In the genomic region with DNA sequence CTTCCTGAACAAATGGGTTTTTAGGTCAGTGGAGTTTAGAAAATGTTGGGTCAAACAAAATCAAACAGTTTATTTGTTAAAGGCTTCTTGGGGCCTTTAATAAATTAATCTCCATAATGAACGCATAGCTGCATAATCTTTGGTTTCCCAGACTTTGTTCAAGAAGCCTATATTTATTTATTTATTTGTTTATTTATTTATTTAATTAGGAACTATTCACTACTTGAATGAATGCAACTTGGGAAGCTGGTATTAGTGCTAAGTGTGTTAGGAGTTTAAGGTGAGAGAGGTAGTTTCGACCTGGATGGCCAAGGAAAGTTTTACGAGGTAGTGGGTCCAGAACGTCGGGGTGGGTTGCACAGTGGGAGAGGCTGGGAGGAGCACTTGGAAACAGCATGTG, we compare ENCODE assay signal across 36 cellular contexts.
"Had no signal": no experiment of that assay in that cellular context is flagged by ENCODE, and none has a peak within 500 bp of the region (broad histone marks: within the 10 kb centered on the region; RNA-seq: fewer than 3 reads in every experiment).

No MANE protein-coding gene starts in this region.

- H3K4me1 Mint-ChIP-seq: activated B cell treated with CpG ODN at 0.5 μM for 24 hours; activated CD4-positive, alpha-beta T cell treated with anti-CD3 and anti-CD28 coated beads, Interleukin-2, amount 10 ng/mL, durations not matched to agents 24 days and 14 days; activated naive CD8-positive, alpha-beta T cell treated with anti-CD3 and anti-CD28 coated beads for 36 hours; activated T-helper 17 cell treated with anti-CD3 and anti-CD28 coated beads, Interleukin-2, amount 50 U/mL, for 72 hours had no signal

- H3K9me3 ChIP-seq: adrenal gland, body of pancreas, breast epithelium had no signal

- FAIRE-seq: astrocyte, TTC549 had no signal

- H3K4me3 ChIP-seq: adrenal gland, body of pancreas, breast epithelium had no signal

- H3K36me3 ChIP-seq: adrenal gland, brain microvascular endothelial cell, breast epithelium had no signal

- H3K4me3 Mint-ChIP-seq: activated B cell treated with CpG ODN at 0.5 μM for 24 hours; activated CD4-positive, alpha-beta memory T cell treated with anti-CD3 and anti-CD28 coated beads for 36 hours; activated CD4-positive, alpha-beta T cell treated with anti-CD3 and anti-CD28 coated beads, Interleukin-2, amount 10 ng/mL, durations not matched to agents 24 days and 14 days; activated CD8-positive, alpha-beta T cell treated with anti-CD3 and anti-CD28 coated beads for 36 hours; activated naive CD4-positive, alpha-beta T cell treated with anti-CD3 and anti-CD28 coated beads for 36 hours; activated naive CD8-positive, alpha-beta T cell treated with anti-CD3 and anti-CD28 coated beads for 36 hours; activated T-cell treated with anti-CD3 and anti-CD28 coated beads, Interleukin-2, amount 50 U/mL, for 4 hours; activated T-cell treated with anti-CD3 and anti-CD28 coated beads, Interleukin-2, amount 50 U/mL, for 72 hours; activated T-helper 1 cell treated with anti-CD3 and anti-CD28 coated beads, Interleukin-12 subunit alpha, Interleukin-12 subunit beta, Interleukin-2, Interleukin-4 antibody, amounts not matched to agents 30 ng/mL and 10 ng/mL and 1 ng/mL, durations not matched to agents 14 hours and 24 hours and 36 hours; activated T-helper 17 cell treated with anti-CD3 and anti-CD28 coated beads, Interleukin-2, amount 50 U/mL, for 72 hours; T-helper 1 cell treated with Interleukin-12 subunit alpha and Interleukin-12 subunit beta and Interleukin-4 antibody, amounts not matched to agents 30 μg/mL and 1 μg/mL, for 36 hours; T-helper 2 cell treated with Interferon-gamma antibody and Interleukin-4, amounts not matched to agents 5 μg/mL and 100 μg/mL, for 36 hours had no signal

- DNase-seq: activated B cell treated with CpG ODN at 0.5 μM for 24 hours; activated CD4-positive, alpha-beta memory T cell treated with anti-CD3 and anti-CD28 coated beads for 36 hours; activated CD4-positive, alpha-beta T cell treated with anti-CD3 and anti-CD28 coated beads for 4 hours; activated CD4-positive, alpha-beta T cell treated with anti-CD3 and anti-CD28 coated beads, Interleukin-2, amount 10 ng/mL, durations not matched to agents 24 days and 14 days; activated CD4-positive, alpha-beta T cell treated with anti-CD3 and anti-CD28 coated beads, Interleukin-2, amount 50 U/mL, for 1 hour; activated CD4-positive, alpha-beta T cell treated with anti-CD3 and anti-CD28 coated beads, Interleukin-2, amount 50 U/mL, for 4 hours; activated CD4-positive, CD25-positive, alpha-beta regulatory T cell treated with anti-CD3 and anti-CD28 coated beads, Interleukin-2, amount 50 U/mL, for 72 hours; activated CD8-positive, alpha-beta memory T cell treated with anti-CD3 and anti-CD28 coated beads, Interleukin-2, amount 50 U/mL, for 4 hours; activated CD8-positive, alpha-beta T cell treated with anti-CD3 and anti-CD28 coated beads for 36 hours; activated effector memory CD4-positive, alpha-beta T cell treated with anti-CD3 and anti-CD28 coated beads, Interleukin-2, amount 50 U/mL, for 16 hours; activated gamma-delta T cell treated with Interleukin-2 at 50 U/mL for 16 hours; activated naive CD4-positive, alpha-beta T cell; activated naive CD4-positive, alpha-beta T cell treated with anti-CD3 and anti-CD28 coated beads for 36 hours; activated naive CD4-positive, alpha-beta T cell treated with anti-CD3 and anti-CD28 coated beads, Interleukin-2, amount 50 U/mL, for 16 hours; activated naive CD8-positive, alpha-beta T cell treated with anti-CD3 and anti-CD28 coated beads for 36 hours; activated T-cell treated with anti-CD3 and anti-CD28 coated beads for 4 hours; activated T-cell treated with anti-CD3 and anti-CD28 coated beads, Interleukin-2, amount 50 U/mL, for 1 hour; activated T-cell treated with anti-CD3 and anti-CD28 coated beads, Interleukin-2, amount 50 U/mL, for 4 hours; activated T-cell treated with anti-CD3 and anti-CD28 coated beads, Interleukin-2, amount 50 U/mL, for 72 hours; adrenal gland; amniotic stem cell; aorta; body of pancreas; brain microvascular endothelial cell; central memory CD4-positive, alpha-beta T cell; T-helper 2 cell; T-helper 9 cell had no signal

- H3K9me3 Mint-ChIP-seq: activated B cell treated with CpG ODN at 0.5 μM for 24 hours; activated CD4-positive, alpha-beta memory T cell treated with anti-CD3 and anti-CD28 coated beads for 36 hours; activated CD4-positive, alpha-beta T cell treated with anti-CD3 and anti-CD28 coated beads, Interleukin-2, amount 10 ng/mL, durations not matched to agents 24 days and 14 days; activated CD8-positive, alpha-beta T cell treated with anti-CD3 and anti-CD28 coated beads for 36 hours; activated naive CD4-positive, alpha-beta T cell treated with anti-CD3 and anti-CD28 coated beads for 36 hours; activated naive CD4-positive, alpha-beta T cell treated with anti-CD3 and anti-CD28 coated beads, Interleukin-2, amount 50 U/mL, for 72 hours; activated naive CD8-positive, alpha-beta T cell treated with anti-CD3 and anti-CD28 coated beads for 36 hours; activated T-cell treated with anti-CD3 and anti-CD28 coated beads, Interleukin-2, amount 50 U/mL, for 4 hours; activated T-cell treated with anti-CD3 and anti-CD28 coated beads, Interleukin-2, amount 50 U/mL, for 72 hours; activated T-helper 1 cell treated with anti-CD3 and anti-CD28 coated beads, Interleukin-12 subunit alpha, Interleukin-12 subunit beta, Interleukin-2, Interleukin-4 antibody, amounts not matched to agents 30 ng/mL and 10 ng/mL and 1 ng/mL, durations not matched to agents 14 hours and 24 hours and 36 hours; activated T-helper 17 cell treated with anti-CD3 and anti-CD28 coated beads, Interleukin-2, amount 50 U/mL, for 72 hours; T-helper 1 cell treated with Interleukin-12 subunit alpha and Interleukin-12 subunit beta and Interleukin-4 antibody, amounts not matched to agents 30 μg/mL and 1 μg/mL, for 36 hours; T-helper 2 cell treated with Interferon-gamma antibody and Interleukin-4, amounts not matched to agents 5 μg/mL and 100 μg/mL, for 36 hours had no signal

- H3K27me3 Mint-ChIP-seq: activated B cell treated with CpG ODN at 0.5 μM for 24 hours; activated CD4-positive, alpha-beta memory T cell treated with anti-CD3 and anti-CD28 coated beads for 36 hours; activated CD4-positive, alpha-beta T cell treated with anti-CD3 and anti-CD28 coated beads, Interleukin-2, amount 10 ng/mL, durations not matched to agents 24 days and 14 days; activated CD8-positive, alpha-beta T cell treated with anti-CD3 and anti-CD28 coated beads for 36 hours; activated naive CD8-positive, alpha-beta T cell treated with anti-CD3 and anti-CD28 coated beads for 36 hours had no signal

- H3K4me1 ChIP-seq: body of pancreas, breast epithelium had no signal

- H3K27ac ChIP-seq: adrenal gland, body of pancreas, brain microvascular endothelial cell, breast epithelium, VCaP had no signal

- H3K27ac Mint-ChIP-seq: activated B cell treated with CpG ODN at 0.5 μM for 24 hours; activated CD4-positive, alpha-beta memory T cell treated with anti-CD3 and anti-CD28 coated beads for 36 hours; activated CD4-positive, alpha-beta T cell treated with anti-CD3 and anti-CD28 coated beads, Interleukin-2, amount 10 ng/mL, durations not matched to agents 24 days and 14 days; activated CD8-positive, alpha-beta T cell treated with anti-CD3 and anti-CD28 coated beads for 36 hours; activated naive CD4-positive, alpha-beta T cell treated with anti-CD3 and anti-CD28 coated beads for 36 hours; activated naive CD8-positive, alpha-beta T cell treated with anti-CD3 and anti-CD28 coated beads for 36 hours; activated T-cell treated with anti-CD3 and anti-CD28 coated beads, Interleukin-2, amount 50 U/mL, for 72 hours; activated T-helper 1 cell treated with anti-CD3 and anti-CD28 coated beads, Interleukin-12 subunit alpha, Interleukin-12 subunit beta, Interleukin-2, Interleukin-4 antibody, amounts not matched to agents 30 ng/mL and 10 ng/mL and 1 ng/mL, durations not matched to agents 14 hours and 24 hours and 36 hours; activated T-helper 17 cell treated with anti-CD3 and anti-CD28 coated beads, Interleukin-2, amount 50 U/mL, for 72 hours; T-helper 1 cell treated with Interleukin-12 subunit alpha and Interleukin-12 subunit beta and Interleukin-4 antibody, amounts not matched to agents 30 μg/mL and 1 μg/mL, for 36 hours; T-helper 2 cell treated with Interferon-gamma antibody and Interleukin-4, amounts not matched to agents 5 μg/mL and 100 μg/mL, for 36 hours had no signal

- H3K36me3 Mint-ChIP-seq: activated CD4-positive, alpha-beta memory T cell treated with anti-CD3 and anti-CD28 coated beads for 36 hours; activated naive CD4-positive, alpha-beta T cell treated with anti-CD3 and anti-CD28 coated beads, Interleukin-2, amount 50 U/mL, for 72 hours; activated naive CD8-positive, alpha-beta T cell treated with anti-CD3 and anti-CD28 coated beads for 36 hours had no signal

- ATAC-seq: activated CD8-positive, alpha-beta T cell treated with anti-CD3 and anti-CD28 coated beads for 36 hours; activated naive CD4-positive, alpha-beta T cell treated with anti-CD3 and anti-CD28 coated beads, Interleukin-2, amount 50 U/mL, for 72 hours; activated T-cell treated with anti-CD3 and anti-CD28 coated beads, Interleukin-2, amount 50 U/mL, for 4 hours; activated T-cell treated with anti-CD3 and anti-CD28 coated beads, Interleukin-2, amount 50 U/mL, for 72 hours; activated T-helper 17 cell treated with anti-CD3 and anti-CD28 coated beads, Interleukin-2, amount 50 U/mL, for 72 hours; body of pancreas had no signal
